1 cellular context compared by ENCODE assay signal in genomic region chr19:7887408-7888144, GRCh38.
A peak's percentile ranks its signal among the peaks of the same experiment; 100 is the strongest.
TF ChIP-seq lines count a peak whose summit lies in the region.

No MANE protein-coding gene starts in this region.

TF ChIP-seq in HepG2, 621 proteins besides CTCF, POLR2A, EP300 and RAD21 (continued from another document and continues in another):
- TF ChIP-seq, protein P1, sequence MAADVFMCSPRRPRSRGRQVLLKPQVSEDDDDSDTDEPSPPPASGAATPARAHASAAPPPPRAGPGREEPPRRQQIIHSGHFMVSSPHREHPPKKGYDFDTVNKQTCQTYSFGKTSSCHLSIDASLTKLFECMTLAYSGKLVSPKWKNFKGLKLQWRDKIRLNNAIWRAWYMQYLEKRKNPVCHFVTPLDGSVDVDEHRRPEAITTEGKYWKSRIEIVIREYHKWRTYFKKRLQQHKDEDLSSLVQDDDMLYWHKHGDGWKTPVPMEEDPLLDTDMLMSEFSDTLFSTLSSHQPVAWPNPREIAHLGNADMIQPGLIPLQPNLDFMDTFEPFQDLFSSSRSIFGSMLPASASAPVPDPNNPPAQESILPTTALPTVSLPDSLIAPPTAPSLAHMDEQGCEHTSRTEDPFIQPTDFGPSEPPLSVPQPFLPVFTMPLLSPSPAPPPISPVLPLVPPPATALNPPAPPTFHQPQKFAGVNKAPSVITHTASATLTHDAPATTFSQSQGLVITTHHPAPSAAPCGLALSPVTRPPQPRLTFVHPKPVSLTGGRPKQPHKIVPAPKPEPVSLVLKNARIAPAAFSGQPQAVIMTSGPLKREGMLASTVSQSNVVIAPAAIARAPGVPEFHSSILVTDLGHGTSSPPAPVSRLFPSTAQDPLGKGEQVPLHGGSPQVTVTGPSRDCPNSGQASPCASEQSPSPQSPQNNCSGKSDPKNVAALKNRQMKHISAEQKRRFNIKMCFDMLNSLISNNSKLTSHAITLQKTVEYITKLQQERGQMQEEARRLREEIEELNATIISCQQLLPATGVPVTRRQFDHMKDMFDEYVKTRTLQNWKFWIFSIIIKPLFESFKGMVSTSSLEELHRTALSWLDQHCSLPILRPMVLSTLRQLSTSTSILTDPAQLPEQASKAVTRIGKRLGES (CRISPR knock-in tag; IDR thresholded peaks at IDR 0.05; ENCODE audit: borderline replicate concordance) = no peak
- TF ChIP-seq ZNF629 (CRISPR knock-in tag; conservative IDR thresholded peaks at IDR 0.05) (peak; percentile 37; the same call in 1 of the 2 replicates), ZNF281 (CRISPR knock-in tag; IDR thresholded peaks at IDR 0.05; ENCODE audit: borderline replicate concordance) (0 out of 2 replicates have a peak, but pooled peaks have one; percentile 61), BCL3 (CRISPR knock-in tag; IDR thresholded peaks at IDR 0.05) (no peak), AHDC1 (CRISPR knock-in tag; IDR thresholded peaks at IDR 0.05; ENCODE audit: borderline replicate concordance) (peak; percentile 67), ZMYM3 (CRISPR knock-in tag; IDR thresholded peaks at IDR 0.05) (peak; percentile 57; the same call in 1 of the 2 replicates), ZNF274 (CRISPR knock-in tag; IDR thresholded peaks at IDR 0.05) (peak; percentile 60; the same call in 1 of the 2 replicates), HNF4A (CRISPR knock-in tag; IDR thresholded peaks at IDR 0.05) (peak; percentile 58), ZNF572 (CRISPR knock-in tag; IDR thresholded peaks at IDR 0.05) (no peak), SALL1 (CRISPR knock-in tag; IDR thresholded peaks at IDR 0.05) (peak; percentile 38), HMGXB3 (CRISPR knock-in tag; IDR thresholded peaks at IDR 0.05; ENCODE audit: borderline replicate concordance) (no peak), RARG (CRISPR knock-in tag; IDR thresholded peaks at IDR 0.05; ENCODE audit: low read depth) (no peak), ZNF761 (CRISPR knock-in tag; conservative IDR thresholded peaks at IDR 0.05) (0 out of 2 replicates have a peak, but pooled peaks have one; percentile 7), YEATS4 (CRISPR knock-in tag; IDR thresholded peaks at IDR 0.05; ENCODE audit: borderline replicate concordance) (peak; percentile 39; the same call in 1 of the 2 replicates), ZNF547 (CRISPR knock-in tag; IDR thresholded peaks at IDR 0.05) (peak; percentile 10; the same call in 1 of the 2 replicates), ZNF552 (CRISPR knock-in tag; IDR thresholded peaks at IDR 0.05; ENCODE audit: borderline replicate concordance) (0 out of 2 replicates have a peak, but pooled peaks have one; percentile 35), REL (CRISPR knock-in tag; conservative IDR thresholded peaks at IDR 0.05) (no peak), HDAC2 (CRISPR knock-in tag; IDR thresholded peaks at IDR 0.05) (peak; percentile 15; the same call in 1 of the 2 replicates), ZSCAN21 (CRISPR knock-in tag; IDR thresholded peaks at IDR 0.05; ENCODE audit: borderline replicate concordance) (0 out of 2 replicates have a peak, but pooled peaks have one; percentile 11), SAP130 (CRISPR knock-in tag; IDR thresholded peaks at IDR 0.05; ENCODE audit: low read depth) (peak; percentile 42), KDM6A (CRISPR knock-in tag; IDR thresholded peaks at IDR 0.05; ENCODE audit: low read depth) (0 out of 2 replicates have a peak, but pooled peaks have one; percentile 14)
- TF ChIP-seq, protein P2, sequence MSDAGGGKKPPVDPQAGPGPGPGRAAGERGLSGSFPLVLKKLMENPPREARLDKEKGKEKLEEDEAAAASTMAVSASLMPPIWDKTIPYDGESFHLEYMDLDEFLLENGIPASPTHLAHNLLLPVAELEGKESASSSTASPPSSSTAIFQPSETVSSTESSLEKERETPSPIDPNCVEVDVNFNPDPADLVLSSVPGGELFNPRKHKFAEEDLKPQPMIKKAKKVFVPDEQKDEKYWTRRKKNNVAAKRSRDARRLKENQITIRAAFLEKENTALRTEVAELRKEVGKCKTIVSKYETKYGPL (CRISPR knock-in tag; IDR thresholded peaks at IDR 0.05) = no peak
- TF ChIP-seq, protein P3, sequence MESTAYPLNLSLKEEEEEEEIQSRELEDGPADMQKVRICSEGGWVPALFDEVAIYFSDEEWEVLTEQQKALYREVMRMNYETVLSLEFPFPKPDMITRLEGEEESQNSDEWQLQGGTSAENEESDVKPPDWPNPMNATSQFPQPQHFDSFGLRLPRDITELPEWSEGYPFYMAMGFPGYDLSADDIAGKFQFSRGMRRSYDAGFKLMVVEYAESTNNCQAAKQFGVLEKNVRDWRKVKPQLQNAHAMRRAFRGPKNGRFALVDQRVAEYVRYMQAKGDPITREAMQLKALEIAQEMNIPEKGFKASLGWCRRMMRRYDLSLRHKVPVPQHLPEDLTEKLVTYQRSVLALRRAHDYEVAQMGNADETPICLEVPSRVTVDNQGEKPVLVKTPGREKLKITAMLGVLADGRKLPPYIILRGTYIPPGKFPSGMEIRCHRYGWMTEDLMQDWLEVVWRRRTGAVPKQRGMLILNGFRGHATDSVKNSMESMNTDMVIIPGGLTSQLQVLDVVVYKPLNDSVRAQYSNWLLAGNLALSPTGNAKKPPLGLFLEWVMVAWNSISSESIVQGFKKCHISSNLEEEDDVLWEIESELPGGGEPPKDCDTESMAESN (CRISPR knock-in tag; conservative IDR thresholded peaks at IDR 0.05) = peak; percentile 49; the same call in 1 of the 2 replicates
- TF ChIP-seq, protein P4, sequence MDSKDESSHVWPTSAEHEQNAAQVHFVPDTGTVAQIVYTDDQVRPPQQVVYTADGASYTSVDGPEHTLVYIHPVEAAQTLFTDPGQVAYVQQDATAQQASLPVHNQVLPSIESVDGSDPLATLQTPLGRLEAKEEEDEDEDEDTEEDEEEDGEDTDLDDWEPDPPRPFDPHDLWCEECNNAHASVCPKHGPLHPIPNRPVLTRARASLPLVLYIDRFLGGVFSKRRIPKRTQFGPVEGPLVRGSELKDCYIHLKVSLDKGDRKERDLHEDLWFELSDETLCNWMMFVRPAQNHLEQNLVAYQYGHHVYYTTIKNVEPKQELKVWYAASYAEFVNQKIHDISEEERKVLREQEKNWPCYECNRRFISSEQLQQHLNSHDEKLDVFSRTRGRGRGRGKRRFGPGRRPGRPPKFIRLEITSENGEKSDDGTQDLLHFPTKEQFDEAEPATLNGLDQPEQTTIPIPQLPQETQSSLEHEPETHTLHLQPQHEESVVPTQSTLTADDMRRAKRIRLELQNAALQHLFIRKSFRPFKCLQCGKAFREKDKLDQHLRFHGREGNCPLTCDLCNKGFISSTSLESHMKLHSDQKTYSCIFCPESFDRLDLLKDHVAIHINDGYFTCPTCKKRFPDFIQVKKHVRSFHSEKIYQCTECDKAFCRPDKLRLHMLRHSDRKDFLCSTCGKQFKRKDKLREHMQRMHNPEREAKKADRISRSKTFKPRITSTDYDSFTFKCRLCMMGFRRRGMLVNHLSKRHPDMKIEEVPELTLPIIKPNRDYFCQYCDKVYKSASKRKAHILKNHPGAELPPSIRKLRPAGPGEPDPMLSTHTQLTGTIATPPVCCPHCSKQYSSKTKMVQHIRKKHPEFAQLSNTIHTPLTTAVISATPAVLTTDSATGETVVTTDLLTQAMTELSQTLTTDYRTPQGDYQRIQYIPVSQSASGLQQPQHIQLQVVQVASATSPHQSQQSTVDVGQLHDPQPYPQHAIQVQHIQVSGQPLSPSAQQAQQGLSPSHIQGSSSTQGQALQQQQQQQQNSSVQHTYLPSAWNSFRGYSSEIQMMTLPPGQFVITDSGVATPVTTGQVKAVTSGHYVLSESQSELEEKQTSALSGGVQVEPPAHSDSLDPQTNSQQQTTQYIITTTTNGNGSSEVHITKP (CRISPR knock-in tag; IDR thresholded peaks at IDR 0.05; ENCODE audit: low read depth) = peak; percentile 94
